Comparison of ENCODE assay signal across 31 cellular contexts in genomic region chr11:46063138-46063537, GRCh38.
"Had no signal": no experiment of that assay in that cellular context is flagged by ENCODE, and none has a peak within 500 bp of the region (broad histone marks: within the 10 kb centered on the region; RNA-seq: fewer than 3 reads in every experiment).

No MANE protein-coding gene starts in this region.

- H3K4me1 Mint-ChIP-seq: activated CD4-positive, alpha-beta memory T cell treated with anti-CD3 and anti-CD28 coated beads, Interleukin-2, amount 10 ng/mL, durations not matched to agents 7 days and 5 days; activated CD8-positive, alpha-beta memory T cell treated with anti-CD3 and anti-CD28 coated beads, Interleukin-2, amount 10 ng/mL, durations not matched to agents 7 days and 5 days; brain had no signal

- ATAC-seq: activated CD8-positive, alpha-beta memory T cell treated with anti-CD3 and anti-CD28 coated beads, Interleukin-2, amount 10 ng/mL, durations not matched to agents 7 days and 5 days; activated naive CD4-positive, alpha-beta T cell treated with anti-CD3 and anti-CD28 coated beads, Interleukin-2, amount 50 U/mL, for 72 hours; K562; PC-3 had no signal

- FAIRE-seq: bronchial epithelial cell, K562 had no signal

- H3K27ac ChIP-seq: adrenal gland, Peyer's patch, SJCRH30, SK-N-MC, WERI-Rb-1 had no signal

- DNase-seq: activated CD4-positive, alpha-beta memory T cell treated with anti-CD3 and anti-CD28 coated beads, Interleukin-2, amount 10 ng/mL, durations not matched to agents 7 days and 5 days; activated CD4-positive, alpha-beta T cell treated with anti-CD3 and anti-CD28 coated beads for 1 hour; activated CD4-positive, alpha-beta T cell treated with anti-CD3 and anti-CD28 coated beads for 48 hours; activated CD4-positive, CD25-positive, alpha-beta regulatory T cell; activated CD8-positive, alpha-beta memory T cell treated with anti-CD3 and anti-CD28 coated beads for 24 hours; activated CD8-positive, alpha-beta memory T cell treated with anti-CD3 and anti-CD28 coated beads, Interleukin-2, amount 10 ng/mL, durations not matched to agents 7 days and 5 days; activated CD8-positive, alpha-beta memory T cell treated with anti-CD3 and anti-CD28 coated beads, Interleukin-2, amount 50 U/mL, for 48 hours; activated gamma-delta T cell treated with Interleukin-2 at 50 U/mL for 16 hours; activated naive CD4-positive, alpha-beta T cell treated with anti-CD3 and anti-CD28 coated beads for 36 hours; adrenal gland; NCI-H1092 treated with DMSO at 0.1 percent for 48 hours; NCI-H1417; NCI-H146; NCI-H187; NCI-H2029 treated with DMSO at 0.1 percent for 48 hours; NCI-H510A; NCI-H526; NCI-H748 treated with DMSO at 0.1 percent for 48 hours; NK-92 treated with Interleukin-12 subunit alpha and Interleukin-12 subunit beta, amount 100 ng/mL, for 24 hours; PC-3; Peyer's patch; RPMI8226; SJCRH30; T1000; WERI-Rb-1 had no signal

- H3K9me3 ChIP-seq: adrenal gland, Peyer's patch, SJCRH30 had no signal

- H3K4me1 ChIP-seq: Peyer's patch, SJCRH30 had no signal

- H3K27ac Mint-ChIP-seq: activated CD4-positive, alpha-beta memory T cell treated with anti-CD3 and anti-CD28 coated beads, Interleukin-2, amount 10 ng/mL, durations not matched to agents 7 days and 5 days; activated CD8-positive, alpha-beta memory T cell treated with anti-CD3 and anti-CD28 coated beads, Interleukin-2, amount 10 ng/mL, durations not matched to agents 7 days and 5 days; activated naive CD4-positive, alpha-beta T cell treated with anti-CD3 and anti-CD28 coated beads for 36 hours; activated naive CD4-positive, alpha-beta T cell treated with anti-CD3 and anti-CD28 coated beads, Interleukin-2, amount 50 U/mL, for 72 hours had no signal

- H3K36me3 ChIP-seq: Peyer's patch had no signal

- H3K27me3 Mint-ChIP-seq: activated CD4-positive, alpha-beta memory T cell treated with anti-CD3 and anti-CD28 coated beads, Interleukin-2, amount 10 ng/mL, durations not matched to agents 7 days and 5 days; activated CD8-positive, alpha-beta memory T cell treated with anti-CD3 and anti-CD28 coated beads, Interleukin-2, amount 10 ng/mL, durations not matched to agents 7 days and 5 days; central memory CD8-positive, alpha-beta T cell had no signal

- H3K27me3 ChIP-seq: adrenal gland, Peyer's patch, SJCRH30 had no signal

- H3K9me3 Mint-ChIP-seq: activated CD4-positive, alpha-beta memory T cell treated with anti-CD3 and anti-CD28 coated beads, Interleukin-2, amount 10 ng/mL, durations not matched to agents 7 days and 5 days; activated naive CD4-positive, alpha-beta T cell treated with anti-CD3 and anti-CD28 coated beads for 36 hours; activated naive CD4-positive, alpha-beta T cell treated with anti-CD3 and anti-CD28 coated beads, Interleukin-2, amount 50 U/mL, for 72 hours; central memory CD8-positive, alpha-beta T cell had no signal

- H3K4me3 ChIP-seq: adrenal gland, K562, Peyer's patch, SJCRH30, SK-N-MC had no signal

- H3K4me3 Mint-ChIP-seq: activated CD4-positive, alpha-beta memory T cell treated with anti-CD3 and anti-CD28 coated beads, Interleukin-2, amount 10 ng/mL, durations not matched to agents 7 days and 5 days; activated CD8-positive, alpha-beta memory T cell treated with anti-CD3 and anti-CD28 coated beads, Interleukin-2, amount 10 ng/mL, durations not matched to agents 7 days and 5 days; activated naive CD4-positive, alpha-beta T cell treated with anti-CD3 and anti-CD28 coated beads for 36 hours; brain; central memory CD8-positive, alpha-beta T cell had no signal
